Comparison of ENCODE assay signal across 1 cellular context in genomic region chr17:44777394-44778348, GRCh38.
TF ChIP-seq lines count a peak whose summit lies in the region.

No MANE protein-coding gene starts in this region.

TF ChIP-seq in H1, 55 proteins besides CTCF, POLR2A, EP300 and RAD21 (continued from another document):
- TF ChIP-seq BRCA1 (IDR thresholded peaks at IDR 0.05; ENCODE audit: low read depth, low read length), result no peak
- TF ChIP-seq TAF1 (IDR thresholded peaks at IDR 0.05; ENCODE audit: low read depth, low read length), result no peak
- TF ChIP-seq EZH2 (IDR thresholded peaks at IDR 0.05; ENCODE audit: low read depth, low read length, severe bottlenecking), result no peak
- no peak for TF ChIP-seq GABPA (IDR thresholded peaks at IDR 0.05; ENCODE audit: borderline replicate concordance, insufficient read depth, low read length)
- TF ChIP-seq KDM5A (IDR thresholded peaks at IDR 0.05; ENCODE audit: low read length), result no peak
- no peak for TF ChIP-seq CREB1 (IDR thresholded peaks at IDR 0.05)
- no peak for TF ChIP-seq RXRA (IDR thresholded peaks at IDR 0.05; ENCODE audit: insufficient read depth, low read depth, low read length)
- no peak for TF ChIP-seq SAP30 (IDR thresholded peaks at IDR 0.05; ENCODE audit: insufficient read depth, insufficient replicate concordance, low read length)
- no peak for TF ChIP-seq SIX5 (IDR thresholded peaks at IDR 0.05; ENCODE audit: low read depth, low read length)
- no peak for TF ChIP-seq TCF12 (IDR thresholded peaks at IDR 0.05; ENCODE audit: low read depth, low read length)
